In the genomic region with DNA sequence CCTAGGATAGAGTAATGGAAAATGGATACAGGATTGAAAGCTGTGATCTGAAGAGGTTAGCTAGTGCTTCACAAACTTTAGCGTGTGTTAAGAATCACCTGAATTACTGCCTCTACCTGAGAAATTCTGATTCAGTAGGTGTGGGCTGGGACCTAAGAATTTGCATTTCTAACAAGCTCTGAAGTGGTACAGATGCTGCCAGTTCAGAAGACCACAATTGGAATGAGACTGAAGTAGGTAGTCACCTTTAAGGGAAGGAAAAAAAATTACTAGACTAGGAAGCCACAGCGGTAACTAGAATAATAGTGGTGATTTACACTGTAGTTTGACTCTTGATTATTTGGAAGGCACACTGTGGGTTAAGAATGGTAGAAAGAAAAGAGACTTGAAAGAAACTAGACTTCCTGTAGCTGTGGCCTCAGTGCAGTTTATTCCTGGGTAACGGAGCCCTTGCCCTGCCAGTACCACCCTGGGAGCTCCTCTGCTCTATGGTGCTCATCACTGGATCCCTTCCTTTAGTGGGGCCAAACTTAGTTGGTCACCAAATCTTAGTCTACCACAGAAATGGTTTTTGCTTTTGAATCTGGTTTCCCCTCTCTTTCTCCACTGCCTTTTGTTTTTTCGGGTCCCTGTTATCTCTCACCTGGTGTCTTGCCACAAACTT, we compare ENCODE assay signal across 11 cellular contexts. TPM values are rescaled to one million over a fixed set of nuclear protein-coding genes. Genes with fewer than 3 reads are reported as not detected.
DNase-seq lines count a peak whose midpoint lies in the region; ATAC-seq and TF ChIP-seq lines count a peak whose summit lies in the region.
"Had no signal": no experiment of that assay in that cellular context is flagged by ENCODE, and none has a peak within 500 bp of the region (broad histone marks: within the 10 kb centered on the region; RNA-seq: fewer than 3 reads in every experiment).

No MANE protein-coding gene starts in this region.

- H3K36me3 Mint-ChIP-seq in HFFc6 (ENCODE audit: low read depth) (peaks cover 50% of the 10 kb centered on the region), natural killer cell (no peaks in the 10 kb centered on the region)
- peaks cover 35% of the 10 kb centered on the region for H3K36me3 Mint-ChIP-seq in activated T-helper 1 cell treated with anti-CD3 and anti-CD28 coated beads, Interleukin-12 subunit alpha, Interleukin-12 subunit beta, Interleukin-2, Interleukin-4 antibody, amounts not matched to agents 30 ng/mL and 10 ng/mL and 1 ng/mL, durations not matched to agents 14 hours and 24 hours and 36 hours (ENCODE audit: low read depth)

- no peaks in the 10 kb centered on the region for H3K9me3 ChIP-seq in BLaER1 treated with 17β-estradiol and CSF1 and Interleukin-3, amounts not matched to agents 10 nM and 100 nM (replicated peaks in 1 of 11)
- H3K9me3 ChIP-seq: gastrocnemius medialis had no signal

- no peak for TF ChIP-seq CTCF in HFFc6 (IDR thresholded peaks at IDR 0.05)
- no peak for TF ChIP-seq CTCF in natural killer cell (IDR thresholded peaks at IDR 0.05)

- H3K4me1 ChIP-seq in BLaER1 treated with 17β-estradiol and CSF1 and Interleukin-3, amounts not matched to agents 10 nM and 100 nM, result peaks cover 57 to 72% (median 60%) of the 10 kb centered on the region in 10 experiments

- H3K27me3 Mint-ChIP-seq in HFFc6 (ENCODE audit: insufficient read depth) (peaks cover 1% of the 10 kb centered on the region; the same call in 1 of the 2 replicates), natural killer cell (ENCODE audit: low read depth in 2 of 2) (no peaks in the 10 kb centered on the region)
- H3K27me3 Mint-ChIP-seq in activated T-helper 1 cell treated with anti-CD3 and anti-CD28 coated beads, Interleukin-12 subunit alpha, Interleukin-12 subunit beta, Interleukin-2, Interleukin-4 antibody, amounts not matched to agents 30 ng/mL and 10 ng/mL and 1 ng/mL, durations not matched to agents 14 hours and 24 hours and 36 hours (ENCODE audit: insufficient read depth), result no peaks in the 10 kb centered on the region

- peaks cover 38 to 93% (median 73%) of the 10 kb centered on the region in 11 experiments; a peak in 21 of 22 replicates for H4K20me1 ChIP-seq in BLaER1 treated with 17β-estradiol and CSF1 and Interleukin-3, amounts not matched to agents 10 nM and 100 nM

- H3K36me3 ChIP-seq in BLaER1 treated with 17β-estradiol and CSF1 and Interleukin-3, amounts not matched to agents 10 nM and 100 nM, result peaks cover 79 to 97% (median 89%) of the 10 kb centered on the region in 11 experiments

- no peak overlapping the region for H3K4me3 ChIP-seq in BLaER1 treated with 17β-estradiol and CSF1 and Interleukin-3, amounts not matched to agents 10 nM and 100 nM
- H3K4me3 ChIP-seq: gastrocnemius medialis had no signal

- no peaks in the 10 kb centered on the region for H3K9me3 Mint-ChIP-seq in HFFc6
- H3K9me3 Mint-ChIP-seq in activated T-helper 1 cell treated with anti-CD3 and anti-CD28 coated beads, Interleukin-12 subunit alpha, Interleukin-12 subunit beta, Interleukin-2, Interleukin-4 antibody, amounts not matched to agents 30 ng/mL and 10 ng/mL and 1 ng/mL, durations not matched to agents 14 hours and 24 hours and 36 hours, result no peaks in the 10 kb centered on the region
- H3K9me3 Mint-ChIP-seq in natural killer cell, result no peaks in the 10 kb centered on the region

- peak overlapping the region in 8 of 11 experiments; percentile 1 to 49 (median 16); a peak in 10 of 22 replicates for H3K27ac ChIP-seq in BLaER1 treated with 17β-estradiol and CSF1 and Interleukin-3, amounts not matched to agents 10 nM and 100 nM

- no peaks in the 10 kb centered on the region for H3K27me3 ChIP-seq in BLaER1 treated with 17β-estradiol and CSF1 and Interleukin-3, amounts not matched to agents 10 nM and 100 nM
- H3K27me3 ChIP-seq: gastrocnemius medialis had no signal

- H3K4me3 Mint-ChIP-seq in HFFc6, result no peak overlapping the region
- peak overlapping the region; percentile 11 for H3K4me3 Mint-ChIP-seq in activated T-helper 1 cell treated with anti-CD3 and anti-CD28 coated beads, Interleukin-12 subunit alpha, Interleukin-12 subunit beta, Interleukin-2, Interleukin-4 antibody, amounts not matched to agents 30 ng/mL and 10 ng/mL and 1 ng/mL, durations not matched to agents 14 hours and 24 hours and 36 hours
- H3K4me3 Mint-ChIP-seq in natural killer cell, result peak overlapping the region; percentile 14

- peak overlapping the region in 5 of 11 experiments; percentile 3 to 17 (median 13); a peak in 3 of 22 replicates for H3K9ac ChIP-seq in BLaER1 treated with 17β-estradiol and CSF1 and Interleukin-3, amounts not matched to agents 10 nM and 100 nM

- H3K4me1 Mint-ChIP-seq in HFFc6 (ENCODE audit: low read depth) (peaks cover 47% of the 10 kb centered on the region), natural killer cell (peaks cover 49 to 54% of the 10 kb centered on the region in 2 donors)
- H3K4me1 Mint-ChIP-seq in activated T-helper 1 cell treated with anti-CD3 and anti-CD28 coated beads, Interleukin-12 subunit alpha, Interleukin-12 subunit beta, Interleukin-2, Interleukin-4 antibody, amounts not matched to agents 30 ng/mL and 10 ng/mL and 1 ng/mL, durations not matched to agents 14 hours and 24 hours and 36 hours (ENCODE audit: low read depth), result peaks cover 61% of the 10 kb centered on the region

- no peak for ATAC-seq in natural killer cell
- ATAC-seq: gastrocnemius medialis had no signal

- peak overlapping the region in 10 of 11 experiments; percentile 0 to 92 (median 20); a peak in 12 of 22 replicates for H3K4me2 ChIP-seq in BLaER1 treated with 17β-estradiol and CSF1 and Interleukin-3, amounts not matched to agents 10 nM and 100 nM

- H3K27ac Mint-ChIP-seq in HFFc6, result peak overlapping the region; percentile 31
- H3K27ac Mint-ChIP-seq in activated T-helper 1 cell treated with anti-CD3 and anti-CD28 coated beads, Interleukin-12 subunit alpha, Interleukin-12 subunit beta, Interleukin-2, Interleukin-4 antibody, amounts not matched to agents 30 ng/mL and 10 ng/mL and 1 ng/mL, durations not matched to agents 14 hours and 24 hours and 36 hours, result peak overlapping the region; percentile 88
- H3K27ac Mint-ChIP-seq in natural killer cell, result peak overlapping the region; percentile 8 to 92

- intact Hi-C loops in activated T-helper 1 cell treated with anti-CD3 and anti-CD28 coated beads, Interleukin-12 subunit alpha, Interleukin-12 subunit beta, Interleukin-2, Interleukin-4 antibody, amounts not matched to agents 30 ng/mL and 10 ng/mL and 1 ng/mL, durations not matched to agents 14 hours and 24 hours and 36 hours (cut with micrococcal nuclease), result no loop called here
- intact Hi-C loops in natural killer cell (cut with micrococcal nuclease), result no loop called here

- DNase-seq in HFFc6 (no peak), natural killer cell (no peak), inferior parietal cortex (ENCODE audit: extremely low spot score) (no peak), NCI-H345 (lab: John Stamatoyannopoulos, UW) (no peak), HT-29 (ENCODE audit: low spot score) (no peak)
- DNase-seq in activated T-helper 1 cell treated with anti-CD3 and anti-CD28 coated beads, Interleukin-12 subunit alpha, Interleukin-12 subunit beta, Interleukin-2, Interleukin-4 antibody, amounts not matched to agents 30 ng/mL and 10 ng/mL and 1 ng/mL, durations not matched to agents 14 hours and 24 hours and 36 hours (ENCODE audit: low spot score), result peak; percentile 5
- DNase-seq in stimulated activated naive CD4-positive, alpha-beta T cell treated with Interleukin-2 at 50 U/mL for 16 hours (lab: John Stamatoyannopoulos, UW), result no peak
- DNase-seq: gastrocnemius medialis, kidney glomerular epithelial cell, NCI-H2029 treated with DMSO at 0.1 percent for 48 hours had no signal

RNA-seq across cellular contexts. Expression of gene ARID1A, which starts 43.6 kb away (rescaled TPM):
- 10 to 100 TPM; 46.1 to 51.2 (median 49.2) TPM for total RNA-seq in HFFc6 (2021; fragmentation: NEBNext Ultra II Directional; extraction: Animal tissue kit (Norgen Biotek cat#: 25700))
- 130 and 132 TPM in 2 replicates for total RNA-seq in activated T-helper 1 cell treated with anti-CD3 and anti-CD28 coated beads, Interleukin-12 subunit alpha, Interleukin-12 subunit beta, Interleukin-2, Interleukin-4 antibody, amounts not matched to agents 30 ng/mL and 10 ng/mL and 1 ng/mL, durations not matched to agents 14 hours and 24 hours and 36 hours
- total RNA-seq in natural killer cell, result 100 to 1,000 TPM; 199 to 214 (median 202) TPM
- total RNA-seq in HT-29 (2014; rRNA removed; shearing (Covaris generic)), result 28.4 and 37.2 TPM in 2 replicates

RNA-seq across cellular contexts. Expression of gene PIGV, which starts 48.4 kb away (rescaled TPM):
- 10 to 100 TPM; 11.5 to 16.4 (median 13.6) TPM for total RNA-seq in HFFc6 (2021; fragmentation: NEBNext Ultra II Directional; extraction: Animal tissue kit (Norgen Biotek cat#: 25700))
- 18.5 and 22.6 TPM in 2 replicates for total RNA-seq in activated T-helper 1 cell treated with anti-CD3 and anti-CD28 coated beads, Interleukin-12 subunit alpha, Interleukin-12 subunit beta, Interleukin-2, Interleukin-4 antibody, amounts not matched to agents 30 ng/mL and 10 ng/mL and 1 ng/mL, durations not matched to agents 14 hours and 24 hours and 36 hours
- 10 to 100 TPM; 23.1 to 35.2 (median 30.3) TPM for total RNA-seq in natural killer cell
- total RNA-seq in HT-29 (2014; rRNA removed; shearing (Covaris generic)), result 16.8 and 20.0 TPM in 2 replicates

Comparison
In these comparisons a context has a peak if more than half of its experiments do, and no peak if none do; other contexts are left out.
1. H3K27ac Mint-ChIP-seq: peak in every context shown above with its lines; median percentile 88 in activated T-helper 1 cell treated with anti-CD3 and anti-CD28 coated beads, Interleukin-12 subunit alpha, Interleukin-12 subunit beta, Interleukin-2, Interleukin-4 antibody, amounts not matched to agents 30 ng/mL and 10 ng/mL and 1 ng/mL, durations not matched to agents 14 hours and 24 hours and 36 hours; 50 in natural killer cell; 31 in HFFc6.